15 cellular contexts compared by ENCODE assay signal in genomic region chr14:91159906-91160305, GRCh38. TPM values are rescaled to one million over a fixed set of nuclear protein-coding genes. Genes with fewer than 3 reads are reported as not detected.
DNase-seq lines count a peak whose midpoint lies in the region; ATAC-seq, FAIRE-seq and TF ChIP-seq lines count a peak whose summit lies in the region.
"Had no signal": no experiment of that assay in that cellular context is flagged by ENCODE, and none has a peak within 500 bp of the region (broad histone marks: within the 10 kb centered on the region; RNA-seq: fewer than 3 reads in every experiment).

No MANE protein-coding gene starts in this region.

- H3K4me3 ChIP-seq in astrocyte (ENCODE audit: insufficient read depth, low read depth, low read length) = no peak overlapping the region
- H3K4me3 ChIP-seq in stomach = no peak overlapping the region
- no peak overlapping the region for H3K4me3 ChIP-seq in naive thymus-derived CD4-positive, alpha-beta T cell (ENCODE audit: low read length)

- no peak overlapping the region for H2AFZ ChIP-seq in astrocyte (ENCODE audit: low read depth, low read length)

- no peak overlapping the region for H3K27ac ChIP-seq in astrocyte (ENCODE audit: low read depth, low read length)
- peak overlapping the region in 4 of 5 donors; percentile 9 to 54 (median 27) for H3K27ac ChIP-seq in stomach
- H3K27ac ChIP-seq in naive thymus-derived CD4-positive, alpha-beta T cell (ENCODE audit: low read depth, low read length) = no peak overlapping the region
- H3K27ac ChIP-seq: KMS-11 had no signal

- peaks cover 4% of the 10 kb centered on the region for H4K20me1 ChIP-seq in astrocyte (ENCODE audit: insufficient read depth, low read length)

- no peak overlapping the region for H3K4me2 ChIP-seq in astrocyte (ENCODE audit: low read length)
- H3K4me2 ChIP-seq: KMS-11 had no signal

- TF ChIP-seq CTCF in astrocyte (IDR thresholded peaks at IDR 0.05; ENCODE audit: insufficient read depth, low read depth, low read length) (no peak), stomach (IDR thresholded peaks at IDR 0.05) (no peak)

- no peak for ATAC-seq in effector memory CD8-positive, alpha-beta T cell (replicated peaks)
- ATAC-seq in naive thymus-derived CD4-positive, alpha-beta T cell = no peak
- ATAC-seq in HG03520 (IDR thresholded peaks at IDR 0.05; ENCODE audit: unreplicated experiment) = no peak

- peaks cover 3% of the 10 kb centered on the region for H3K4me1 Mint-ChIP-seq in astrocyte (ENCODE audit: low read depth, unreplicated experiment)
- H3K4me1 Mint-ChIP-seq in effector memory CD8-positive, alpha-beta T cell (ENCODE audit: low read depth in 2 of 2) = peaks cover 10 to 14% of the 10 kb centered on the region in 2 donors
- H3K4me1 Mint-ChIP-seq in naive thymus-derived CD4-positive, alpha-beta T cell = peaks cover 0 to 12% (median 1%) of the 10 kb centered on the region in 7 donors

- POLR2A ChIA-PET in naive thymus-derived CD4-positive, alpha-beta T cell (lab: Charles Lee) = no interaction called here

- WGBS in stomach, 5 donors = 76 to 91% (median 83%) methylated on average over 6 of the region's 6 CpGs

- FAIRE-seq in astrocyte (lab: Jason Lieb, UNC) = no peak
- FAIRE-seq: H1 had no signal

- H3K9me3 ChIP-seq in astrocyte (ENCODE audit: insufficient read depth, low read depth, low read length) = no peaks in the 10 kb centered on the region
- H3K9me3 ChIP-seq in stomach = no peaks in the 10 kb centered on the region
- no peaks in the 10 kb centered on the region for H3K9me3 ChIP-seq in naive thymus-derived CD4-positive, alpha-beta T cell (ENCODE audit: control insufficient read depth in 2 of 3, low read length in 3 of 3)

- peak; percentile 29 for DNase-seq in EH (ENCODE audit: low read depth)
- DNase-seq in astrocyte (ENCODE audit: low read depth) = peak; percentile 43
- DNase-seq in myocyte (ENCODE audit: low read depth) = peak; percentile 56
- no peak for DNase-seq in stomach
- no peak for DNase-seq in effector memory CD8-positive, alpha-beta T cell
- DNase-seq in naive thymus-derived CD4-positive, alpha-beta T cell = no peak
- DNase-seq: DMS 273 treated with DMSO at 0.1 percent for 48 hours, NCI-H1092 treated with DMSO at 0.1 percent for 48 hours, NCI-H1694, NCI-H2107, NCI-H345, NCI-H69 had no signal

- H3K36me3 ChIP-seq in astrocyte (ENCODE audit: insufficient read depth, low read length) (no peaks in the 10 kb centered on the region), stomach (peaks cover 48 to 76% (median 73%) of the 10 kb centered on the region in 4 donors)
- H3K36me3 ChIP-seq in naive thymus-derived CD4-positive, alpha-beta T cell (ENCODE audit: control insufficient read depth in 2 of 3, insufficient read depth in 3 of 3, low read length in 3 of 3) = peaks cover 22 to 65% (median 26%) of the 10 kb centered on the region in 3 experiments

- H3K4me1 ChIP-seq in astrocyte (ENCODE audit: insufficient read depth, low read length) = peaks cover 6% of the 10 kb centered on the region
- H3K4me1 ChIP-seq in stomach = peaks cover 36 to 67% (median 53%) of the 10 kb centered on the region in 4 donors
- H3K4me1 ChIP-seq in naive thymus-derived CD4-positive, alpha-beta T cell (ENCODE audit: control insufficient read depth in 2 of 2, insufficient read depth in 2 of 2, low read length in 2 of 2) = peaks cover 0 to 2% of the 10 kb centered on the region in 2 donors

- CTCF ChIA-PET in naive thymus-derived CD4-positive, alpha-beta T cell (lab: Charles Lee) = no interaction called here

- H3K27ac Mint-ChIP-seq in astrocyte (ENCODE audit: unreplicated experiment) = peak overlapping the region; percentile 50
- H3K27ac Mint-ChIP-seq in effector memory CD8-positive, alpha-beta T cell = no peak overlapping the region
- no peak overlapping the region for H3K27ac Mint-ChIP-seq in naive thymus-derived CD4-positive, alpha-beta T cell

- intact Hi-C loops in stomach (cut with DNase I; ENCODE audit: low total_unique reads) = no loop called here
- intact Hi-C loops in naive thymus-derived CD4-positive, alpha-beta T cell (cut with micrococcal nuclease) = no loop called here

- H3K27me3 Mint-ChIP-seq in astrocyte (ENCODE audit: low read depth, unreplicated experiment) = no peaks in the 10 kb centered on the region
- H3K27me3 Mint-ChIP-seq in effector memory CD8-positive, alpha-beta T cell = no peaks in the 10 kb centered on the region
- no peaks in the 10 kb centered on the region for H3K27me3 Mint-ChIP-seq in naive thymus-derived CD4-positive, alpha-beta T cell

- H3K79me2 ChIP-seq in astrocyte (ENCODE audit: insufficient read depth, low read length) = no peaks in the 10 kb centered on the region

- H3K36me3 Mint-ChIP-seq in astrocyte (ENCODE audit: low read depth, unreplicated experiment) = peaks cover 12% of the 10 kb centered on the region
- peaks cover 72% of the 10 kb centered on the region for H3K36me3 Mint-ChIP-seq in effector memory CD8-positive, alpha-beta T cell (ENCODE audit: insufficient read depth)
- H3K36me3 Mint-ChIP-seq in naive thymus-derived CD4-positive, alpha-beta T cell = peaks cover 5 to 44% (median 23%) of the 10 kb centered on the region in 5 donors

- H3K4me3 Mint-ChIP-seq in astrocyte (ENCODE audit: unreplicated experiment) = no peak overlapping the region
- H3K4me3 Mint-ChIP-seq in effector memory CD8-positive, alpha-beta T cell = no peak overlapping the region
- no peak overlapping the region for H3K4me3 Mint-ChIP-seq in naive thymus-derived CD4-positive, alpha-beta T cell

- TF ChIP-seq EP300 in stomach (IDR thresholded peaks at IDR 0.05) = no peak

- peaks cover 39% of the 10 kb centered on the region for H3K27me3 ChIP-seq in astrocyte (ENCODE audit: insufficient read depth, low read length)
- H3K27me3 ChIP-seq in stomach = no peaks in the 10 kb centered on the region
- H3K27me3 ChIP-seq in naive thymus-derived CD4-positive, alpha-beta T cell (ENCODE audit: control insufficient read depth in 2 of 2, insufficient read depth in 2 of 2, low read length in 2 of 2) = no peaks in the 10 kb centered on the region

- no peak for TF ChIP-seq POLR2A in stomach (IDR thresholded peaks at IDR 0.05)

- no peaks in the 10 kb centered on the region for H3K9me3 Mint-ChIP-seq in astrocyte (ENCODE audit: unreplicated experiment)
- no peaks in the 10 kb centered on the region for H3K9me3 Mint-ChIP-seq in effector memory CD8-positive, alpha-beta T cell
- no peaks in the 10 kb centered on the region for H3K9me3 Mint-ChIP-seq in naive thymus-derived CD4-positive, alpha-beta T cell

- no peak overlapping the region for H3K9ac ChIP-seq in astrocyte (ENCODE audit: low read length)
- H3K9ac ChIP-seq: KMS-11 had no signal

RNA-seq across cellular contexts. Expression of gene DGLUCY, which starts 46.0 kb away (rescaled TPM):
- total RNA-seq in astrocyte (20.0 and 25.9 TPM in 2 replicates), myocyte (81.7 and 83.4 TPM in 2 replicates), stomach (100 to 1,000 TPM in 2 of 5 donors, 10 to 100 TPM in 3; 54.3 to 122 (median 87.9) TPM)
- 57.6 TPM for polyA plus RNA-seq in myocyte (2012)
- 10 to 100 TPM; 24.1 to 32.9 (median 28.9) TPM for polyA plus RNA-seq in stomach
- total RNA-seq in naive thymus-derived CD4-positive, alpha-beta T cell = 100 to 1,000 TPM in 2 of 5 experiments, 10 to 100 TPM in 3; 63.7 to 108 (median 95.9) TPM
- 10 to 100 TPM; 31.1 to 41.7 TPM for polyA plus RNA-seq in naive thymus-derived CD4-positive, alpha-beta T cell

Comparison
In these comparisons a context has a peak if more than half of its experiments do, and no peak if none do; other contexts are left out.
1. DNase-seq: peak in EH (single experiment), astrocyte (single experiment) and myocyte (single experiment); none in stomach (single experiment), effector memory CD8-positive, alpha-beta T cell (0 of 3) and naive thymus-derived CD4-positive, alpha-beta T cell (0 of 9).
2. H3K27ac ChIP-seq: peak in stomach (4 of 5); none in astrocyte (single experiment) and naive thymus-derived CD4-positive, alpha-beta T cell (single experiment).